9 cellular contexts compared by ENCODE assay signal in genomic region chr2:9139491-9140443, GRCh38.
DNase-seq lines count a peak whose midpoint lies in the region; ATAC-seq and TF ChIP-seq lines count a peak whose summit lies in the region.
"Had no signal": no experiment of that assay in that cellular context is flagged by ENCODE, and none has a peak within 500 bp of the region (broad histone marks: within the 10 kb centered on the region; RNA-seq: fewer than 3 reads in every experiment).

No MANE protein-coding gene starts in this region.

- H3K4me1 Mint-ChIP-seq in activated CD8-positive, alpha-beta T cell treated with anti-CD3 and anti-CD28 coated beads for 36 hours (ENCODE audit: low read depth), result peaks cover 2% of the 10 kb centered on the region
- H3K4me1 Mint-ChIP-seq in endothelial cell (ENCODE audit: unreplicated experiment) (peaks cover 9% of the 10 kb centered on the region), mesothelial cell of epicardium (peaks cover 15% of the 10 kb centered on the region)
- H3K4me1 Mint-ChIP-seq: activated naive CD4-positive, alpha-beta T cell treated with anti-CD3 and anti-CD28 coated beads, Interleukin-2, amount 50 U/mL, for 24 hours had no signal

- H3K27me3 Mint-ChIP-seq in activated CD8-positive, alpha-beta T cell treated with anti-CD3 and anti-CD28 coated beads for 36 hours, result peaks cover 9% of the 10 kb centered on the region
- H3K27me3 Mint-ChIP-seq in endothelial cell (ENCODE audit: unreplicated experiment) (peaks cover 10% of the 10 kb centered on the region), mesothelial cell of epicardium (ENCODE audit: low read depth) (peaks cover 3% of the 10 kb centered on the region)

- H3K27ac Mint-ChIP-seq in activated CD8-positive, alpha-beta T cell treated with anti-CD3 and anti-CD28 coated beads for 36 hours, result no peak overlapping the region
- H3K27ac Mint-ChIP-seq in endothelial cell (ENCODE audit: unreplicated experiment) (no peak overlapping the region), mesothelial cell of epicardium (peak overlapping the region; percentile 79)

- H3K9me3 ChIP-seq in DOHH2 (ENCODE audit: control insufficient read depth, insufficient read depth, low read length), result no peaks in the 10 kb centered on the region

- H3K27me3 ChIP-seq in DOHH2 (ENCODE audit: control insufficient read depth, low read length), result peaks cover 12% of the 10 kb centered on the region

- no peak overlapping the region for H3K4me3 Mint-ChIP-seq in activated CD8-positive, alpha-beta T cell treated with anti-CD3 and anti-CD28 coated beads for 36 hours
- no peak overlapping the region for H3K4me3 Mint-ChIP-seq in endothelial cell (ENCODE audit: unreplicated experiment)
- H3K4me3 Mint-ChIP-seq in mesothelial cell of epicardium, result no peak overlapping the region
- H3K4me3 Mint-ChIP-seq: activated naive CD4-positive, alpha-beta T cell treated with anti-CD3 and anti-CD28 coated beads, Interleukin-2, amount 50 U/mL, for 24 hours had no signal

- H3F3A ChIP-seq in DOHH2 (ENCODE audit: control insufficient read depth, insufficient read depth), result no peaks in the 10 kb centered on the region

- H3K36me3 ChIP-seq in DOHH2 (ENCODE audit: control insufficient read depth, low read length), result no peaks in the 10 kb centered on the region

- TF ChIP-seq CTCF in DOHH2 (IDR thresholded peaks at IDR 0.05; ENCODE audit: low read depth, low read length, poor library complexity, severe bottlenecking) (peak; percentile 95), endothelial cell (IDR thresholded peaks at IDR 0.05; ENCODE audit: unreplicated experiment) (peak; percentile 74), mesothelial cell of epicardium (IDR thresholded peaks at IDR 0.05; ENCODE audit: unreplicated experiment) (peak; percentile 79)
- peak; percentile 72 for TF ChIP-seq CTCF in activated CD8-positive, alpha-beta T cell treated with anti-CD3 and anti-CD28 coated beads for 36 hours (IDR thresholded peaks at IDR 0.05)

- CTCF ChIA-PET in activated CD8-positive, alpha-beta T cell treated with anti-CD3 and anti-CD28 coated beads for 36 hours (lab: Charles Lee), result interaction anchor here (0.6 to 2.1 kb wide), 10 partner anchors 8 to 267 kb away, joined by 3 to 8 read pairs (median 3); no protein-coding TSS in a partner anchor

- H3K9me3 Mint-ChIP-seq in activated CD8-positive, alpha-beta T cell treated with anti-CD3 and anti-CD28 coated beads for 36 hours, result no peaks in the 10 kb centered on the region
- H3K9me3 Mint-ChIP-seq in endothelial cell (ENCODE audit: unreplicated experiment), result no peaks in the 10 kb centered on the region
- no peaks in the 10 kb centered on the region for H3K9me3 Mint-ChIP-seq in mesothelial cell of epicardium
- H3K9me3 Mint-ChIP-seq: activated naive CD4-positive, alpha-beta T cell treated with anti-CD3 and anti-CD28 coated beads, Interleukin-2, amount 50 U/mL, for 24 hours had no signal

- no peak overlapping the region for H3K4me2 ChIP-seq in DOHH2 (ENCODE audit: low read length)

- H3K27ac ChIP-seq in DOHH2 (ENCODE audit: low read depth, low read length), result no peak overlapping the region

- no peaks in the 10 kb centered on the region for H3K9me2 ChIP-seq in DOHH2 (replicated peaks; ENCODE audit: control insufficient read depth, low read length)

- intact Hi-C loops in activated CD8-positive, alpha-beta T cell treated with anti-CD3 and anti-CD28 coated beads for 36 hours (cut with micrococcal nuclease), result loop anchor here (5.0 kb wide), 1 partner anchor 267 kb away; no protein-coding TSS in a partner anchor

- ATAC-seq in HG02870 (IDR thresholded peaks at IDR 0.05; ENCODE audit: unreplicated experiment), result peak; percentile 49
- ATAC-seq in activated CD8-positive, alpha-beta T cell treated with anti-CD3 and anti-CD28 coated beads for 36 hours, result peak; percentile 48

- no peaks in the 10 kb centered on the region for H4K20me1 ChIP-seq in DOHH2 (ENCODE audit: control insufficient read depth, insufficient read depth, low read depth, low read length)

- peaks cover 11% of the 10 kb centered on the region for H3K4me1 ChIP-seq in DOHH2 (ENCODE audit: control insufficient read depth, low read length)

- H3K79me2 ChIP-seq in DOHH2 (ENCODE audit: control insufficient read depth, low read length), result no peaks in the 10 kb centered on the region

- POLR2A ChIA-PET in activated CD8-positive, alpha-beta T cell treated with anti-CD3 and anti-CD28 coated beads for 36 hours (lab: Charles Lee), result interaction anchor here (0.6 kb wide), 1 partner anchor 584 kb away, joined by 3 read pairs; no protein-coding TSS in a partner anchor

- H3K36me3 Mint-ChIP-seq in activated CD8-positive, alpha-beta T cell treated with anti-CD3 and anti-CD28 coated beads for 36 hours (ENCODE audit: low read depth), result no peaks in the 10 kb centered on the region
- H3K36me3 Mint-ChIP-seq in endothelial cell (ENCODE audit: low read depth, unreplicated experiment) (peaks cover 3% of the 10 kb centered on the region), mesothelial cell of epicardium (no peaks in the 10 kb centered on the region)
- H3K36me3 Mint-ChIP-seq: activated naive CD4-positive, alpha-beta T cell treated with anti-CD3 and anti-CD28 coated beads, Interleukin-2, amount 50 U/mL, for 24 hours had no signal

- peak; percentile 68 for DNase-seq in NCI-H69 (lab: John Stamatoyannopoulos, UW)
- peak; percentile 83 for DNase-seq in activated CD8-positive, alpha-beta T cell treated with anti-CD3 and anti-CD28 coated beads for 36 hours
- peak; percentile 88 for DNase-seq in endothelial cell (ENCODE audit: low spot score)
- DNase-seq in mesothelial cell of epicardium (ENCODE audit: low spot score in 2 of 2, unreplicated experiment in 2 of 2), result peak; percentile 70 to 88
- DNase-seq in stimulated activated CD8-positive, alpha-beta memory T cell treated with anti-CD3 and anti-CD28 coated beads, Interleukin-7, amount 100 ng/mL, for 48 hours (ENCODE audit: extremely low read depth in 1 of 2, low read depth in 1 of 2), result peak; percentile 31 to 42
- no peak for DNase-seq in mesenteric fat pad (ENCODE audit: low spot score)

- H3K4me3 ChIP-seq in DOHH2 (ENCODE audit: low read length), result no peak overlapping the region
